In the genomic region with DNA sequence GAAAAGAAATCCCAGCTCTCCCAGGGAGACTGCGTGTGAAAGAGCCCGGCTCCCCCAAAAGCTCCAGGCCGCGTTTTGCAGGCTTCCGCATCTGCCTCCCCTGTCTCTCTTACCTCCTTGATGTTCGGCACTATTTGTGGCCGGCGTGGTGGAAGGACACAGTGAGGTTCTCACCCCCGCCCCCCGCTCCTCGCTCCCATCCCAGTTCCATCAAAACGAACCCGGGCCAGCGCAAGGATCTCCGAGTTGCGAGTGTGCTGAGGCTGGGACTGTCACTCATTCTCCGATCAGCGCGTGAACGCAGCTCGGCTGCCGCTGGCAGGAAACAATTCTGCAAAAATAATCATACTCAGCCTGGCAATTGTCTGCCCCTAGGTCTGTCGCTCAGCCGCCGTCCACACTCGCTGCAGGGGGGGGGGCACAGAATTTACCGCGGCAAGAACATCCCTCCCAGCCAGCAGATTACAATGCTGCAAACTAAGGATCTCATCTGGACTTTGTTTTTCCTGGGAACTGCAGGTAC, we compare ENCODE assay signal across 8 cellular contexts. TPM values are rescaled to one million over a fixed set of nuclear protein-coding genes. Genes with fewer than 3 reads are reported as not detected.
DNase-seq lines count a peak whose midpoint lies in the region; ATAC-seq and TF ChIP-seq lines count a peak whose summit lies in the region.

A gene (plus strand): TSS at position 275 of the 523 bp plus-strand sequence.

- H3K4me3 ChIP-seq in fibroblast of mammary gland (ENCODE audit: control insufficient read depth, low read depth, low read length) (peak within 1 kb of the TSS; percentile 23), mucosa of descending colon (no peak within 1 kb of the TSS), testis (peak within 1 kb of the TSS; percentile 53 to 65)

- TF ChIP-seq CTCF in fibroblast of mammary gland (conservative IDR thresholded peaks at IDR 0.05; ENCODE audit: control insufficient read depth, insufficient read depth, low read depth, low read length) (no peak), mucosa of descending colon (IDR thresholded peaks at IDR 0.05) (no peak), testis (IDR thresholded peaks at IDR 0.05) (no peak)

- ATAC-seq in mucosa of descending colon (peak; percentile 55), GM21737 (IDR thresholded peaks at IDR 0.05; ENCODE audit: unreplicated experiment) (no peak)

- DNase-seq in activated CD4-positive, alpha-beta T cell treated with anti-CD3 and anti-CD28 coated beads, Interleukin-2, amount 10 ng/mL, durations not matched to agents 7 days and 5 days = peak; percentile 11
- no peak for DNase-seq in activated CD4-positive, alpha-beta T cell treated with anti-CD3 and anti-CD28 coated beads, Interleukin-2, amount 50 U/mL, for 1 hour
- DNase-seq in NCI-H2107 (lab: John Stamatoyannopoulos, UW) = peak; percentile 69
- DNase-seq in activated CD4-positive, alpha-beta T cell treated with anti-CD3 and anti-CD28 coated beads, Interleukin-2, amount 50 U/mL, for 48 hours = peak; percentile 13 to 27
- DNase-seq in fibroblast of mammary gland (ENCODE audit: low read depth) = peak; percentile 29
- peak; percentile 49 to 64 (median 54) for DNase-seq in mucosa of descending colon
- DNase-seq in testis = peak; percentile 92

- peaks cover 1% of the 10 kb centered on the region for H3K36me3 Mint-ChIP-seq in activated CD4-positive, alpha-beta T cell treated with anti-CD3 and anti-CD28 coated beads, Interleukin-2, amount 10 ng/mL, durations not matched to agents 7 days and 5 days (ENCODE audit: low read depth)

- no peaks in the 10 kb centered on the region for H3K9me3 Mint-ChIP-seq in activated CD4-positive, alpha-beta T cell treated with anti-CD3 and anti-CD28 coated beads, Interleukin-2, amount 10 ng/mL, durations not matched to agents 7 days and 5 days

- no peak for TF ChIP-seq POLR2A in testis (IDR thresholded peaks at IDR 0.05)

- intact Hi-C loops in mucosa of descending colon (cut with DNase I, micrococcal nuclease) = no loop called here
- intact Hi-C loops in testis (cut with DNase I; ENCODE audit: low total_unique reads) = no loop called here

- H3K4me1 ChIP-seq in mucosa of descending colon (ENCODE audit: low read depth) (peaks cover 8% of the 10 kb centered on the region), testis (peaks cover 6% of the 10 kb centered on the region)

- H3K27me3 ChIP-seq in testis = no peaks in the 10 kb centered on the region

- H3K9me3 ChIP-seq in mucosa of descending colon = no peaks in the 10 kb centered on the region
- H3K9me3 ChIP-seq in testis = no peaks in the 10 kb centered on the region

- peak within 1 kb of the TSS; percentile 73 for H3K4me3 Mint-ChIP-seq in activated CD4-positive, alpha-beta T cell treated with anti-CD3 and anti-CD28 coated beads, Interleukin-2, amount 10 ng/mL, durations not matched to agents 7 days and 5 days

- CTCF ChIA-PET in activated CD4-positive, alpha-beta T cell treated with anti-CD3 and anti-CD28 coated beads, Interleukin-2, amount 10 ng/mL, durations not matched to agents 7 days and 5 days (lab: Charles Lee) = interaction anchor here (0.6 kb wide), 1 partner anchor 121 kb away, joined by 5 read pairs; no protein-coding TSS in a partner anchor

- no peaks in the 10 kb centered on the region for H3K36me3 ChIP-seq in mucosa of descending colon (ENCODE audit: low read depth)
- H3K36me3 ChIP-seq in testis (ENCODE audit: low read depth, missing control alignments) = no peaks in the 10 kb centered on the region

- 0 to 1% methylated on average over 28 of the region's 28 CpGs for WGBS in testis, 2 donors

- peaks cover 12% of the 10 kb centered on the region for H3K4me1 Mint-ChIP-seq in activated CD4-positive, alpha-beta T cell treated with anti-CD3 and anti-CD28 coated beads, Interleukin-2, amount 10 ng/mL, durations not matched to agents 7 days and 5 days

- H3K27me3 Mint-ChIP-seq in activated CD4-positive, alpha-beta T cell treated with anti-CD3 and anti-CD28 coated beads, Interleukin-2, amount 10 ng/mL, durations not matched to agents 7 days and 5 days = peaks cover 68% of the 10 kb centered on the region

- POLR2A ChIA-PET in activated CD4-positive, alpha-beta T cell treated with anti-CD3 and anti-CD28 coated beads, Interleukin-2, amount 10 ng/mL, durations not matched to agents 7 days and 5 days (lab: Charles Lee) = no interaction called here

- H3K27ac ChIP-seq in testis = no peak within 1 kb of the TSS

- peak within 1 kb of the TSS; percentile 79 for H3K27ac Mint-ChIP-seq in activated CD4-positive, alpha-beta T cell treated with anti-CD3 and anti-CD28 coated beads, Interleukin-2, amount 10 ng/mL, durations not matched to agents 7 days and 5 days

RNA-seq across cellular contexts. Expression of the gene that starts here (rescaled TPM):
- total RNA-seq in activated CD4-positive, alpha-beta T cell treated with anti-CD3 and anti-CD28 coated beads, Interleukin-2, amount 10 ng/mL, durations not matched to agents 7 days and 5 days = under 1 TPM; 0.15 to 0.42 TPM
- total RNA-seq in mucosa of descending colon (10 to 100 TPM in 1 of 3 donors, 1 to 10 TPM in 2; 6.3 to 97.0 (median 9.3) TPM), testis (10 to 100 TPM; 13.8 to 33.3 TPM)
- 12.3 TPM for polyA plus RNA-seq in testis (ENCODE audit: insufficient read depth, low read depth, low replicate concordance)

Comparison
In these comparisons a context has a peak if more than half of its experiments do, and no peak if none do; other contexts are left out.
1. RNA of the gene that starts here (total RNA-seq): 13.8 to 33.3 TPM in testis and 6.3 to 97.0 TPM in mucosa of descending colon; 0.15 to 0.42 TPM in activated CD4-positive, alpha-beta T cell treated with anti-CD3 and anti-CD28 coated beads, Interleukin-2, amount 10 ng/mL, durations not matched to agents 7 days and 5 days; every median in the first group is over 4 times any median in the second.
2. Peak in DNase-seq in activated CD4-positive, alpha-beta T cell treated with anti-CD3 and anti-CD28 coated beads, Interleukin-2, amount 10 ng/mL, durations not matched to agents 7 days and 5 days; RNA of the gene not detected or under 1 TPM.